Comparison of ENCODE assay signal across 19 cellular contexts in the genomic region with DNA sequence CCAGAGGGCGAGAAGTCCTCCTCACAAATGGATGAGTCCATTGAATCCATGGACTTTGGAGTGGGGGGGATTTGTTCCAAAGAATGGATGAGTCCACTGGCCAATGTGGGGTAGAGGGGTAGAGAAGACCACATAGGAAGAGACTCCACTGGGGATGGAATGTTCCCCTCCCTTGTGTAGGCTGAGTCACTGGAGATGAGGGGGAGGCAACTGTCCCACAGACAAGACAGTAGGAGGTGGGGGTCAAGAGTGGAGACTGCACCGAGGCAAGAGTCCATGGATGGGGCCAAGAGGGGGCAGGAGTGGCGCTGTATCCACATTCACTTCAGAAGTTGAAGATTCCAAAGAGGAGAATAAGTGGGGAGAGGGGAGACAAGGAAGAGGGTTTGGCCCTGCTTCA. TPM values are rescaled to one million over a fixed set of nuclear protein-coding genes. Genes with fewer than 3 reads are reported as not detected.
DNase-seq lines count a peak whose midpoint lies in the region; TF ChIP-seq lines count a peak whose summit lies in the region.
"Had no signal": no experiment of that assay in that cellular context is flagged by ENCODE, and none has a peak within 500 bp of the region (broad histone marks: within the 10 kb centered on the region; RNA-seq: fewer than 3 reads in every experiment).

No MANE protein-coding gene starts in this region.

- H3K36me3 ChIP-seq in HEK293 (ENCODE audit: control insufficient read depth in 2 of 2, insufficient read depth in 1 of 2, low read length in 2 of 2): peaks cover 15 to 68% of the 10 kb centered on the region in 2 experiments; a peak in 2 of 3 replicates

- no peaks in the 10 kb centered on the region for H3K27me3 Mint-ChIP-seq in nephron progenitor cell (ENCODE audit: low read depth, poor library complexity)
- H3K27me3 Mint-ChIP-seq: activated naive CD8-positive, alpha-beta T cell treated with anti-CD3 and anti-CD28 coated beads, Interleukin-2, amount 50 U/mL, for 24 hours; memory B cell; natural killer cell treated with Interleukin-12 subunit alpha and Interleukin-12 subunit beta and Interleukin-15 and Interleukin-18, amount 100 ng/mL, for 72 hours had no signal

- H3K4me1 ChIP-seq in HEK293 (ENCODE audit: control insufficient read depth, insufficient read depth, low read length): no peaks in the 10 kb centered on the region

- no peak for TF ChIP-seq CTCF in 22Rv1 (IDR thresholded peaks at IDR 0.05)
- TF ChIP-seq CTCF in HEK293 (tag by site-specific recombination; IDR thresholded peaks at IDR 0.05): no peak
- no peak for TF ChIP-seq CTCF in coronary artery (IDR thresholded peaks at IDR 0.05)
- no peak for TF ChIP-seq CTCF in nephron progenitor cell (IDR thresholded peaks at IDR 0.05)

- no peaks in the 10 kb centered on the region for H3K9me3 ChIP-seq in HEK293 (ENCODE audit: control insufficient read depth, insufficient read depth, low read depth, low read length)
- H3K9me3 ChIP-seq: heart right ventricle had no signal

- peak overlapping the region; percentile 94 for H3K27ac Mint-ChIP-seq in nephron progenitor cell
- H3K27ac Mint-ChIP-seq: activated naive CD8-positive, alpha-beta T cell treated with anti-CD3 and anti-CD28 coated beads, Interleukin-2, amount 50 U/mL, for 24 hours; GM23338; memory B cell had no signal

- DNase-seq in coronary artery (ENCODE audit: low spot score) (peak; percentile 62), nephron progenitor cell (no peak), occipital lobe (lab: John Stamatoyannopoulos, UW) (no peak), kidney tubule cell (ENCODE audit: low spot score) (no peak), pons (ENCODE audit: low spot score) (no peak), NCI-H774 (lab: John Stamatoyannopoulos, UW) (no peak)
- DNase-seq: activated naive CD8-positive, alpha-beta T cell treated with anti-CD3 and anti-CD28 coated beads, Interleukin-2, amount 50 U/mL, for 24 hours; heart right ventricle; islet precursor cell; NCI-H524 treated with DMSO at 0.1 percent for 48 hours; retina; stimulated activated naive CD4-positive, alpha-beta T cell; T-helper 9 cell had no signal

- peaks cover 60% of the 10 kb centered on the region for H3K36me3 Mint-ChIP-seq in nephron progenitor cell (ENCODE audit: low read depth)
- H3K36me3 Mint-ChIP-seq: natural killer cell treated with Interleukin-12 subunit alpha and Interleukin-12 subunit beta and Interleukin-15 and Interleukin-18, amount 100 ng/mL, for 72 hours had no signal

- H3K4me3 Mint-ChIP-seq in nephron progenitor cell: no peak overlapping the region
- H3K4me3 Mint-ChIP-seq: activated naive CD8-positive, alpha-beta T cell treated with anti-CD3 and anti-CD28 coated beads, Interleukin-2, amount 50 U/mL, for 24 hours; GM23338; memory B cell; natural killer cell treated with Interleukin-12 subunit alpha and Interleukin-12 subunit beta and Interleukin-15 and Interleukin-18, amount 100 ng/mL, for 72 hours had no signal

- H3K27ac ChIP-seq in 22Rv1 (0 out of 2 replicates have a peak overlapping the region, but pooled peaks have one; percentile 35), HEK293 (ENCODE audit: extremely low read depth, low read depth, low read length) (no peak overlapping the region), coronary artery (peak overlapping the region in 1 of 2 donors; percentile 32)
- H3K27ac ChIP-seq: C4-2B had no signal

- H3K4me3 ChIP-seq in HEK293 (ENCODE audit: low read depth, low read length) (no peak overlapping the region), coronary artery (no peak overlapping the region)
- H3K4me3 ChIP-seq: GM23338, heart right ventricle had no signal

- CTCF ChIA-PET in HEK293 (lab: Yijun Ruan, JAX): interaction anchor here (0.6 to 1.3 kb wide), 3 partner anchors 24 to 58 kb away, joined by 3 to 7 read pairs (median 3); partner anchors contain the start of gene GPSM3

- no peaks in the 10 kb centered on the region for H3K9me3 Mint-ChIP-seq in nephron progenitor cell
- H3K9me3 Mint-ChIP-seq: activated naive CD8-positive, alpha-beta T cell treated with anti-CD3 and anti-CD28 coated beads, Interleukin-2, amount 50 U/mL, for 24 hours; GM23338; memory B cell; natural killer cell treated with Interleukin-12 subunit alpha and Interleukin-12 subunit beta and Interleukin-15 and Interleukin-18, amount 100 ng/mL, for 72 hours had no signal

- H3K4me1 Mint-ChIP-seq in nephron progenitor cell: peaks cover 30% of the 10 kb centered on the region

- POLR2A ChIA-PET in HEK293 (lab: Yijun Ruan, JAX): interaction anchor here (0.7 to 2.0 kb wide), 5 partner anchors 19 to 40 kb away, joined by 3 to 9 read pairs (median 5); partner anchors contain the start of genes ATF6B and PBX2

TF ChIP-seq in HEK293, 187 proteins besides CTCF, POLR2A, EP300 and RAD21 (continues in another document):
- no peak for TF ChIP-seq BCL6B (tag by site-specific recombination; IDR thresholded peaks at IDR 0.05)
- TF ChIP-seq, protein P1, sequence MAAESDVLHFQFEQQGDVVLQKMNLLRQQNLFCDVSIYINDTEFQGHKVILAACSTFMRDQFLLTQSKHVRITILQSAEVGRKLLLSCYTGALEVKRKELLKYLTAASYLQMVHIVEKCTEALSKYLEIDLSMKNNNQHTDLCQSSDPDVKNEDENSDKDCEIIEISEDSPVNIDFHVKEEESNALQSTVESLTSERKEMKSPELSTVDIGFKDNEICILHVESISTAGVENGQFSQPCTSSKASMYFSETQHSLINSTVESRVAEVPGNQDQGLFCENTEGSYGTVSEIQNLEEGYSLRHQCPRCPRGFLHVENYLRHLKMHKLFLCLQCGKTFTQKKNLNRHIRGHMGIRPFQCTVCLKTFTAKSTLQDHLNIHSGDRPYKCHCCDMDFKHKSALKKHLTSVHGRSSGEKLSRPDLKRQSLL (tag by site-specific recombination; IDR thresholded peaks at IDR 0.05): no peak
- 0 out of 2 replicates have a peak, but pooled peaks have one; percentile 40 for TF ChIP-seq WT1 (tag by site-specific recombination; IDR thresholded peaks at IDR 0.05)
- no peak for TF ChIP-seq OVOL3 (tag by site-specific recombination; IDR thresholded peaks at IDR 0.05)
- no peak for TF ChIP-seq ZNF16 (tag by site-specific recombination; IDR thresholded peaks at IDR 0.05; ENCODE audit: low read depth)
- TF ChIP-seq PRDM10 (tag by site-specific recombination; IDR thresholded peaks at IDR 0.05): peak; percentile 92
- no peak for TF ChIP-seq ZNF157 (tag by site-specific recombination; IDR thresholded peaks at IDR 0.05)
- no peak for TF ChIP-seq SP2 (tag by site-specific recombination; IDR thresholded peaks at IDR 0.05)
- TF ChIP-seq ZNF394 (tag by site-specific recombination; IDR thresholded peaks at IDR 0.05; ENCODE audit: borderline replicate concordance): no peak
- TF ChIP-seq, protein P2, sequence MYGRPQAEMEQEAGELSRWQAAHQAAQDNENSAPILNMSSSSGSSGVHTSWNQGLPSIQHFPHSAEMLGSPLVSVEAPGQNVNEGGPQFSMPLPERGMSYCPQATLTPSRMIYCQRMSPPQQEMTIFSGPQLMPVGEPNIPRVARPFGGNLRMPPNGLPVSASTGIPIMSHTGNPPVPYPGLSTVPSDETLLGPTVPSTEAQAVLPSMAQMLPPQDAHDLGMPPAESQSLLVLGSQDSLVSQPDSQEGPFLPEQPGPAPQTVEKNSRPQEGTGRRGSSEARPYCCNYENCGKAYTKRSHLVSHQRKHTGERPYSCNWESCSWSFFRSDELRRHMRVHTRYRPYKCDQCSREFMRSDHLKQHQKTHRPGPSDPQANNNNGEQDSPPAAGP (tag by site-specific recombination; IDR thresholded peaks at IDR 0.05): no peak

RNA-seq across cellular contexts. Expression of gene EGFL8, which starts 4.4 kb away (rescaled TPM):
- total RNA-seq in occipital lobe: 7.5 TPM

RNA-seq across cellular contexts. Expression of gene AGPAT1, which starts 7.1 kb away (rescaled TPM):
- 13.6 TPM for total RNA-seq in occipital lobe

RNA-seq across cellular contexts. Expression of gene RNF5, which starts 9.4 kb away (rescaled TPM):
- 71.7 TPM for total RNA-seq in occipital lobe

RNA-seq across cellular contexts. Expression of gene PPT2, which starts 14.9 kb away (rescaled TPM):
- total RNA-seq in occipital lobe: 15.1 TPM

RNA-seq across cellular contexts. Expression of gene AGER, which starts 15.2 kb away (rescaled TPM):
- 0.78 TPM for total RNA-seq in occipital lobe
